11 cellular contexts compared by ENCODE assay signal in genomic region chr9:106697390-106697789, GRCh38.
DNase-seq lines count a peak whose midpoint lies in the region; ATAC-seq, FAIRE-seq and TF ChIP-seq lines count a peak whose summit lies in the region.
"Had no signal": no experiment of that assay in that cellular context is flagged by ENCODE, and none has a peak within 500 bp of the region (broad histone marks: within the 10 kb centered on the region; RNA-seq: fewer than 3 reads in every experiment).

No MANE protein-coding gene starts in this region.

- TF ChIP-seq EP300 in transverse colon (IDR thresholded peaks at IDR 0.05; ENCODE audit: low read depth), result no peak

- peak overlapping the region in 4 of 5 experiments; percentile 70 to 79 (median 74) for H3K4me3 Mint-ChIP-seq in brain
- no peak overlapping the region for H3K4me3 Mint-ChIP-seq in naive thymus-derived CD4-positive, alpha-beta T cell
- H3K4me3 Mint-ChIP-seq: activated naive CD4-positive, alpha-beta T cell treated with anti-CD3 and anti-CD28 coated beads, Interleukin-2, amount 50 U/mL, for 24 hours had no signal

- no peaks in the 10 kb centered on the region for H3K27me3 Mint-ChIP-seq in brain
- peaks cover 0 to 5% (median 0%) of the 10 kb centered on the region in 5 donors for H3K27me3 Mint-ChIP-seq in naive thymus-derived CD4-positive, alpha-beta T cell
- H3K27me3 Mint-ChIP-seq: activated naive CD4-positive, alpha-beta T cell treated with anti-CD3 and anti-CD28 coated beads, Interleukin-2, amount 50 U/mL, for 24 hours had no signal

- intact Hi-C loops in kidney (cut with DNase I) (no loop called here), transverse colon (cut with DNase I; ENCODE audit: low total_unique reads) (no loop called here)
- intact Hi-C loops in naive thymus-derived CD4-positive, alpha-beta T cell (cut with micrococcal nuclease), result no loop called here

- in situ Hi-C loops in transverse colon (cut with MboI; ENCODE audit: low pct_ligation_motif_present in 1 of 4, low pct_unique_long_range_greater_than_20kb in 1 of 4, low sequenced_read_pairs in 3 of 4), result no loop called here

- H3K36me3 Mint-ChIP-seq in brain, result no peaks in the 10 kb centered on the region
- H3K36me3 Mint-ChIP-seq in naive thymus-derived CD4-positive, alpha-beta T cell, result no peaks in the 10 kb centered on the region
- H3K36me3 Mint-ChIP-seq: activated naive CD4-positive, alpha-beta T cell treated with anti-CD3 and anti-CD28 coated beads, Interleukin-2, amount 50 U/mL, for 24 hours had no signal

- H3K4me1 Mint-ChIP-seq in brain, result peaks cover 22% of the 10 kb centered on the region
- no peaks in the 10 kb centered on the region for H3K4me1 Mint-ChIP-seq in naive thymus-derived CD4-positive, alpha-beta T cell
- H3K4me1 Mint-ChIP-seq: activated naive CD4-positive, alpha-beta T cell treated with anti-CD3 and anti-CD28 coated beads, Interleukin-2, amount 50 U/mL, for 24 hours had no signal

- H3K27ac ChIP-seq in kidney (ENCODE audit: low read depth in 2 of 2, low read length in 2 of 2) (peak overlapping the region in 1 of 2 donors; percentile 41), transverse colon (peak overlapping the region in 3 of 4 donors; percentile 62 to 65 (median 64))
- no peak overlapping the region for H3K27ac ChIP-seq in naive thymus-derived CD4-positive, alpha-beta T cell (ENCODE audit: low read depth, low read length)

- H3K4me3 ChIP-seq in kidney (ENCODE audit: low read length in 2 of 2) (peak overlapping the region; percentile 54 to 56), transverse colon (peak overlapping the region in 1 of 4 donors; percentile 16)
- no peak overlapping the region for H3K4me3 ChIP-seq in naive thymus-derived CD4-positive, alpha-beta T cell (ENCODE audit: low read length)

- peaks cover 0 to 6% (median 0%) of the 10 kb centered on the region in 5 experiments for H3K9me3 Mint-ChIP-seq in brain
- H3K9me3 Mint-ChIP-seq in naive thymus-derived CD4-positive, alpha-beta T cell, result peaks cover 0 to 15% (median 5%) of the 10 kb centered on the region in 11 donors

- H3K4me1 ChIP-seq in kidney (ENCODE audit: control insufficient read depth in 1 of 2, insufficient read depth in 1 of 2, low read depth in 1 of 2, low read length in 2 of 2) (peaks cover 0 to 2% of the 10 kb centered on the region in 2 donors), transverse colon (no peaks in the 10 kb centered on the region)
- H3K4me1 ChIP-seq in naive thymus-derived CD4-positive, alpha-beta T cell (ENCODE audit: control insufficient read depth in 2 of 2, insufficient read depth in 2 of 2, low read length in 2 of 2), result no peaks in the 10 kb centered on the region

- H3K27ac Mint-ChIP-seq in brain, result peak overlapping the region; percentile 66 to 91 (median 79)
- no peak overlapping the region for H3K27ac Mint-ChIP-seq in naive thymus-derived CD4-positive, alpha-beta T cell
- H3K27ac Mint-ChIP-seq: activated naive CD4-positive, alpha-beta T cell treated with anti-CD3 and anti-CD28 coated beads, Interleukin-2, amount 50 U/mL, for 24 hours had no signal

- no peak for ATAC-seq in HG03565 (IDR thresholded peaks at IDR 0.05; ENCODE audit: unreplicated experiment)
- ATAC-seq in naive thymus-derived CD4-positive, alpha-beta T cell, result no peak

- H3K36me3 ChIP-seq in kidney (ENCODE audit: control insufficient read depth in 1 of 2, insufficient read depth in 2 of 2, low read length in 2 of 2) (no peaks in the 10 kb centered on the region), transverse colon (no peaks in the 10 kb centered on the region)
- H3K36me3 ChIP-seq in naive thymus-derived CD4-positive, alpha-beta T cell (ENCODE audit: control insufficient read depth in 2 of 3, insufficient read depth in 3 of 3, low read length in 3 of 3), result no peaks in the 10 kb centered on the region

- no peak for FAIRE-seq in kidney (lab: Jason Lieb, UNC)

- CTCF ChIA-PET in naive thymus-derived CD4-positive, alpha-beta T cell (lab: Charles Lee), result no interaction called here

- no peak for TF ChIP-seq CTCF in brain (conservative IDR thresholded peaks at IDR 0.05)
- no peak for TF ChIP-seq CTCF in kidney (IDR thresholded peaks at IDR 0.05; ENCODE audit: borderline replicate concordance, extremely low read depth, insufficient read depth)
- TF ChIP-seq CTCF in transverse colon (IDR thresholded peaks at IDR 0.05), result no peak

- peak; percentile 49 for DNase-seq in NCI-H748 (lab: John Stamatoyannopoulos, UW; ENCODE audit: unreplicated experiment)
- DNase-seq in NCI-H748 treated with DMSO at 0.1 percent for 48 hours (lab: John Stamatoyannopoulos, UW), result no peak
- DNase-seq in kidney, result no peak
- no peak for DNase-seq in transverse colon
- DNase-seq in naive thymus-derived CD4-positive, alpha-beta T cell, result no peak
- DNase-seq in activated naive CD4-positive, alpha-beta T cell treated with Interleukin-2 at 50 U/mL for 16 hours, result no peak
- DNase-seq: activated CD8-positive, alpha-beta memory T cell treated with anti-CD3 and anti-CD28 coated beads for 24 hours; MV-4-11 had no signal

- 65 to 77% methylated on average over 8 to 9 of the region's 9 CpGs for WGBS in transverse colon (ENCODE audit: low coverage in 1 of 2), 2 donors

- POLR2A ChIA-PET in naive thymus-derived CD4-positive, alpha-beta T cell (lab: Charles Lee), result no interaction called here

- no peak overlapping the region for H3K9ac ChIP-seq in kidney (ENCODE audit: low read length in 2 of 2)

- TF ChIP-seq POLR2A in transverse colon (IDR thresholded peaks at IDR 0.05), result no peak

- H3K27me3 ChIP-seq in transverse colon, result no peaks in the 10 kb centered on the region
- H3K27me3 ChIP-seq in naive thymus-derived CD4-positive, alpha-beta T cell (ENCODE audit: control insufficient read depth in 2 of 2, insufficient read depth in 2 of 2, low read length in 2 of 2), result no peaks in the 10 kb centered on the region

- no peaks in the 10 kb centered on the region for H3K9me3 ChIP-seq in kidney (ENCODE audit: control insufficient read depth in 1 of 2, low read length in 2 of 2)
- H3K9me3 ChIP-seq in transverse colon, result no peaks in the 10 kb centered on the region
- no peaks in the 10 kb centered on the region for H3K9me3 ChIP-seq in naive thymus-derived CD4-positive, alpha-beta T cell (ENCODE audit: control insufficient read depth in 2 of 3, low read length in 3 of 3)

Comparison
In these comparisons a context has a peak if more than half of its experiments do, and no peak if none do; other contexts are left out.
1. H3K27ac Mint-ChIP-seq: peak in brain (5 of 5); none in naive thymus-derived CD4-positive, alpha-beta T cell (0 of 9).
2. H3K4me3 Mint-ChIP-seq: peak in brain (4 of 5); none in naive thymus-derived CD4-positive, alpha-beta T cell (0 of 10).